ENCODE assay signal across 18 cellular contexts in genomic region chr2:239192975-239193374, GRCh38.
A peak's percentile ranks its signal among the peaks of the same experiment; 100 is the strongest.
DNase-seq lines count a peak whose midpoint lies in the region; ATAC-seq and TF ChIP-seq lines count a peak whose summit lies in the region.
"Had no signal": no experiment of that assay in that cellular context is flagged by ENCODE, and none has a peak within 500 bp of the region (broad histone marks: within the 10 kb centered on the region; RNA-seq: fewer than 3 reads in every experiment).

No MANE protein-coding gene starts in this region.

- CTCF ChIA-PET in activated naive CD4-positive, alpha-beta T cell treated with anti-CD3 and anti-CD28 coated beads, Interleukin-2, amount 10 ng/mL, durations not matched to agents 7 days and 5 days (lab: Charles Lee): no interaction called here
- CTCF ChIA-PET in CD8-positive, alpha-beta T cell (lab: Charles Lee): no interaction called here

- H3K4me1 ChIP-seq in neutrophil (ENCODE audit: control insufficient read depth in 1 of 2, insufficient read depth in 1 of 2, low read depth in 1 of 2, low read length in 1 of 2) (peaks cover 0 to 8% of the 10 kb centered on the region in 2 experiments), transverse colon (peaks cover 0 to 3% (median 0%) of the 10 kb centered on the region in 4 donors)
- H3K4me1 ChIP-seq in CD8-positive, alpha-beta T cell (ENCODE audit: insufficient read depth, low read length): no peaks in the 10 kb centered on the region
- H3K4me1 ChIP-seq: A549, Peyer's patch had no signal

- H3K36me3 ChIP-seq in neutrophil (peaks cover 72% of the 10 kb centered on the region), transverse colon (peaks cover 0 to 19% (median 2%) of the 10 kb centered on the region in 4 donors)
- peaks cover 5% of the 10 kb centered on the region for H3K36me3 ChIP-seq in CD8-positive, alpha-beta T cell (ENCODE audit: insufficient read depth, low read length)

- H3K9me3 ChIP-seq in neutrophil: no peaks in the 10 kb centered on the region
- no peaks in the 10 kb centered on the region for H3K9me3 ChIP-seq in CD8-positive, alpha-beta T cell (ENCODE audit: low read length)
- no peaks in the 10 kb centered on the region for H3K9me3 ChIP-seq in transverse colon
- H3K9me3 ChIP-seq: A549, Peyer's patch had no signal

- intact Hi-C loops in CD8-positive, alpha-beta T cell (cut with DNase I, micrococcal nuclease): no loop called here
- intact Hi-C loops in transverse colon (cut with DNase I; ENCODE audit: low total_unique reads): no loop called here

- in situ Hi-C loops in transverse colon (cut with MboI; ENCODE audit: low pct_ligation_motif_present in 1 of 4, low pct_unique_long_range_greater_than_20kb in 1 of 4, low sequenced_read_pairs in 3 of 4): no loop called here

- H3K4me1 Mint-ChIP-seq in activated naive CD4-positive, alpha-beta T cell treated with anti-CD3 and anti-CD28 coated beads, Interleukin-2, amount 10 ng/mL, durations not matched to agents 7 days and 5 days: no peaks in the 10 kb centered on the region
- H3K4me1 Mint-ChIP-seq in CD8-positive, alpha-beta T cell (ENCODE audit: low read depth): peaks cover 7% of the 10 kb centered on the region

- H3K27ac ChIP-seq in coronary artery: no peak overlapping the region
- H3K27ac ChIP-seq in neutrophil: peak overlapping the region; percentile 58
- H3K27ac ChIP-seq in temporal lobe (ENCODE audit: low read depth, low read length): peak overlapping the region; percentile 82
- H3K27ac ChIP-seq in CD8-positive, alpha-beta T cell (ENCODE audit: low read depth, low read length): no peak overlapping the region
- no peak overlapping the region for H3K27ac ChIP-seq in transverse colon
- H3K27ac ChIP-seq: A549, Peyer's patch had no signal

- no peak for DNase-seq in activated naive CD4-positive, alpha-beta T cell treated with anti-CD3 and anti-CD28 coated beads, Interleukin-2, amount 10 ng/mL, durations not matched to agents 7 days and 5 days
- no peak for DNase-seq in activated naive CD4-positive, alpha-beta T cell treated with anti-CD3 and anti-CD28 coated beads, Interleukin-2, amount 50 U/mL, for 16 hours
- peak; percentile 5 for DNase-seq in coronary artery (ENCODE audit: low spot score)
- DNase-seq in CD8-positive, alpha-beta T cell: no peak
- no peak for DNase-seq in transverse colon
- DNase-seq in DMS 273 treated with DMSO at 0.1 percent for 48 hours (lab: John Stamatoyannopoulos, UW): no peak
- DNase-seq: AML-193; CD4-positive, alpha-beta T cell; DND-41; GF-D8; NCI-H1436 treated with DMSO at 0.1 percent for 48 hours; NCI-H2081; NCI-H524 had no signal

- H3K27ac Mint-ChIP-seq in activated naive CD4-positive, alpha-beta T cell treated with anti-CD3 and anti-CD28 coated beads, Interleukin-2, amount 10 ng/mL, durations not matched to agents 7 days and 5 days: peak overlapping the region; percentile 24
- no peak overlapping the region for H3K27ac Mint-ChIP-seq in CD8-positive, alpha-beta T cell
- H3K27ac Mint-ChIP-seq: CD4-positive, alpha-beta T cell had no signal

- H3K27me3 Mint-ChIP-seq in activated naive CD4-positive, alpha-beta T cell treated with anti-CD3 and anti-CD28 coated beads, Interleukin-2, amount 10 ng/mL, durations not matched to agents 7 days and 5 days: no peaks in the 10 kb centered on the region
- no peaks in the 10 kb centered on the region for H3K27me3 Mint-ChIP-seq in CD8-positive, alpha-beta T cell (ENCODE audit: low read depth)
- H3K27me3 Mint-ChIP-seq: CD4-positive, alpha-beta T cell had no signal

- no peak for ATAC-seq in CD8-positive, alpha-beta T cell
- ATAC-seq: A549, K562 had no signal

- H3K4me3 Mint-ChIP-seq in activated naive CD4-positive, alpha-beta T cell treated with anti-CD3 and anti-CD28 coated beads, Interleukin-2, amount 10 ng/mL, durations not matched to agents 7 days and 5 days: no peak overlapping the region
- no peak overlapping the region for H3K4me3 Mint-ChIP-seq in CD8-positive, alpha-beta T cell
- H3K4me3 Mint-ChIP-seq: CD4-positive, alpha-beta T cell had no signal

- H3K36me3 Mint-ChIP-seq in activated naive CD4-positive, alpha-beta T cell treated with anti-CD3 and anti-CD28 coated beads, Interleukin-2, amount 10 ng/mL, durations not matched to agents 7 days and 5 days: peaks cover 55% of the 10 kb centered on the region
- peaks cover 51% of the 10 kb centered on the region for H3K36me3 Mint-ChIP-seq in CD8-positive, alpha-beta T cell

- no peaks in the 10 kb centered on the region for H3K9me3 Mint-ChIP-seq in activated naive CD4-positive, alpha-beta T cell treated with anti-CD3 and anti-CD28 coated beads, Interleukin-2, amount 10 ng/mL, durations not matched to agents 7 days and 5 days
- H3K9me3 Mint-ChIP-seq in CD8-positive, alpha-beta T cell: no peaks in the 10 kb centered on the region
- H3K9me3 Mint-ChIP-seq: CD4-positive, alpha-beta T cell had no signal

- H3K27me3 ChIP-seq in neutrophil (no peaks in the 10 kb centered on the region), transverse colon (no peaks in the 10 kb centered on the region)
- no peaks in the 10 kb centered on the region for H3K27me3 ChIP-seq in CD8-positive, alpha-beta T cell (ENCODE audit: insufficient read depth, low read length)
- H3K27me3 ChIP-seq: Peyer's patch had no signal

- POLR2A ChIA-PET in CD8-positive, alpha-beta T cell (lab: Charles Lee): no interaction called here

- TF ChIP-seq CTCF in coronary artery (IDR thresholded peaks at IDR 0.05): no peak
- no peak for TF ChIP-seq CTCF in neutrophil (IDR thresholded peaks at IDR 0.05)
- TF ChIP-seq CTCF in CD8-positive, alpha-beta T cell (IDR thresholded peaks at IDR 0.05): no peak
- TF ChIP-seq CTCF in transverse colon (IDR thresholded peaks at IDR 0.05): no peak

- no peak for TF ChIP-seq EP300 in transverse colon (IDR thresholded peaks at IDR 0.05; ENCODE audit: low read depth)

- WGBS in transverse colon (ENCODE audit: low coverage in 1 of 2), 2 donors: 87 to 95% methylated on average over 3 to 8 of the region's 8 CpGs

- TF ChIP-seq POLR2A in transverse colon (IDR thresholded peaks at IDR 0.05): no peak

- H3K4me3 ChIP-seq in coronary artery (no peak overlapping the region), neutrophil (ENCODE audit: low read depth in 1 of 2, low read length in 1 of 2) (no peak overlapping the region), transverse colon (no peak overlapping the region)
- H3K4me3 ChIP-seq in CD8-positive, alpha-beta T cell (ENCODE audit: low read depth, low read length): no peak overlapping the region
- H3K4me3 ChIP-seq: A549, K562, Peyer's patch had no signal

Comparison
In these comparisons a context has a peak if more than half of its experiments do, and no peak if none do; other contexts are left out.
1. H3K27ac ChIP-seq: peak in neutrophil (single experiment) and temporal lobe (single experiment); none in coronary artery (0 of 2), CD8-positive, alpha-beta T cell (single experiment) and transverse colon (0 of 4).